13 cellular contexts compared by ENCODE assay signal in the genomic region with DNA sequence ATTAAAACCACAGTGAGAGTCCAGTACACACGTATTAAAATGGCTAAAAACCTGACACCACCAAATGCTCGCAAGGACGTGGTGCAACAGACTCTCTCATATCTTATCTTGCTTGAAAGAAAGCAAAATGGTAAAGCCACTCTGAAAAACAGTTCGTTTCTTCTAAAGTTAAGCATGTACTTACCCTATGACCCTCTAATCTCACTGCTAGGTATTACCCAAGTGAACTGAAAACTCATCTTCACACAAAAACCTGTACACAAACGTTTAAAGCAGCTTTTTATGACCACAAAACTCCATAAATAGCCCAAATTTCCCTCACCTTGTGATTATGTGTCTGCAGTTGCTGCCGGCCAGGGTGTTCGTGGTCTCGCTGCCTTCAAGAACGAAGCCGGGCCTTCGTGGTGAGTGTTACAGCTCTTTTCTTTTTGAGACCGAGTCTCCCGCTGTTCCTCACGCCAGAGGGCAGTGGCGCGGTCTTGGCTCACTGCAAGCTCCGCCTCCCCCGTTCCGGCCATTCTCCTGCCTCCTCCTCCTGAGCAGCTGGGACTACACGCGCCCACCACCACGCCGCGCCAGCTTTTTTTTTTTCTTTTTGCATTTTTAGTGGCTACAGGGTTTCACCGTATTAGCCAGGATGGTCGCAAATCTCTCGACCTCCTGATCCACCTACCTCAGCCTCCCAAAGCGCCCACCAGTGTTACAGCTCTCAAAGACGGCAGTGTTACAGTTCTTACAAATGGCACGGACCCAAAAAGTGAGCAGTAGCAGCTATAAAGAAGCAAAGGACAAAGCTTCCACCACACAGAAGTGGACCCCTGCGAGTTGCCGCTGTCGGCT.
DNase-seq lines count a peak whose midpoint lies in the region; ATAC-seq and TF ChIP-seq lines count a peak whose summit lies in the region.
"Had no signal": no experiment of that assay in that cellular context is flagged by ENCODE, and none has a peak within 500 bp of the region (broad histone marks: within the 10 kb centered on the region; RNA-seq: fewer than 3 reads in every experiment).

No MANE protein-coding gene starts in this region.

- TF ChIP-seq CTCF in smooth muscle cell (IDR thresholded peaks at IDR 0.05; ENCODE audit: borderline replicate concordance, insufficient read depth, poor library complexity, severe bottlenecking) = peak; percentile 31

- 39% methylated on average over 33 of the region's 33 CpGs for WGBS in HUES64
- 31% methylated on average over 33 of the region's 33 CpGs for WGBS in smooth muscle cell (ENCODE audit: low lambda C conversion rate)

- H3K27me3 ChIP-seq in HUES64 (ENCODE audit: insufficient read depth, low read length) (no peaks in the 10 kb centered on the region), SJCRH30 (no peaks in the 10 kb centered on the region), iPS-18a (ENCODE audit: control insufficient read depth, insufficient read depth, low read length) (peaks cover 8% of the 10 kb centered on the region), smooth muscle cell (ENCODE audit: low read depth) (no peaks in the 10 kb centered on the region)

- peaks cover 10% of the 10 kb centered on the region for H3K9me3 ChIP-seq in HUES64 (ENCODE audit: insufficient read depth, low read depth, low read length)
- H3K9me3 ChIP-seq in SJCRH30 (replicated peaks) = no peaks in the 10 kb centered on the region
- H3K9me3 ChIP-seq in iPS-18a (ENCODE audit: control insufficient read depth, low read depth, low read length) = no peaks in the 10 kb centered on the region
- H3K9me3 ChIP-seq in smooth muscle cell (replicated peaks; ENCODE audit: low read depth) = no peaks in the 10 kb centered on the region

- H3K79me2 ChIP-seq in smooth muscle cell (ENCODE audit: low read depth) = no peaks in the 10 kb centered on the region

- H3K27ac ChIP-seq in HUES64 (ENCODE audit: low read depth, low read length) (no peak overlapping the region), SJCRH30 (no peak overlapping the region), iPS-18a (ENCODE audit: low read length) (no peak overlapping the region), smooth muscle cell (ENCODE audit: low read depth) (no peak overlapping the region)

- no peaks in the 10 kb centered on the region for H4K20me1 ChIP-seq in smooth muscle cell (ENCODE audit: low read depth)

- no peaks in the 10 kb centered on the region for H3K36me3 ChIP-seq in HUES64 (ENCODE audit: insufficient read depth, low read length)
- H3K36me3 ChIP-seq in SJCRH30 = no peaks in the 10 kb centered on the region
- H3K36me3 ChIP-seq in iPS-18a (ENCODE audit: control insufficient read depth, low read depth, low read length) = no peaks in the 10 kb centered on the region
- no peaks in the 10 kb centered on the region for H3K36me3 ChIP-seq in smooth muscle cell (ENCODE audit: low read depth)

- H3K4me1 ChIP-seq in HUES64 (ENCODE audit: insufficient read depth, low read length) (no peaks in the 10 kb centered on the region), SJCRH30 (no peaks in the 10 kb centered on the region), iPS-18a (ENCODE audit: control insufficient read depth, low read depth, low read length) (peaks cover 5% of the 10 kb centered on the region), smooth muscle cell (ENCODE audit: low read depth) (peaks cover 3% of the 10 kb centered on the region)

- DNase-seq in SJCRH30 (peak; percentile 62 to 67), smooth muscle cell (lab: John Stamatoyannopoulos, UW; ENCODE audit: unreplicated experiment) (peak; percentile 24), NCI-H1417 (lab: John Stamatoyannopoulos, UW) (no peak), retina (no peak)
- DNase-seq: activated CD4-positive, CD25-positive, alpha-beta regulatory T cell treated with anti-CD3 and anti-CD28 coated beads, Interleukin-2, amount 50 U/mL, for 72 hours; amygdala; CD4-positive, alpha-beta T cell; kidney; naive B cell; NCI-H187 treated with DMSO at 0.1 percent for 48 hours had no signal

- H3K9ac ChIP-seq in HUES64 (ENCODE audit: low read depth, low read length) (no peak overlapping the region), iPS-18a (ENCODE audit: low read length) (no peak overlapping the region), smooth muscle cell (ENCODE audit: low read depth) (no peak overlapping the region)

- H3K4me3 ChIP-seq in HUES64 (ENCODE audit: low read length) = peak overlapping the region; percentile 32
- peak overlapping the region; percentile 47 for H3K4me3 ChIP-seq in SJCRH30
- H3K4me3 ChIP-seq in iPS-18a (ENCODE audit: low read length) = peak overlapping the region; percentile 51
- H3K4me3 ChIP-seq in smooth muscle cell = peak overlapping the region; percentile 39

- ATAC-seq in HG02678 (IDR thresholded peaks at IDR 0.05; ENCODE audit: unreplicated experiment) = no peak

- H3F3A ChIP-seq in smooth muscle cell (ENCODE audit: low read depth) = no peaks in the 10 kb centered on the region

- peak overlapping the region; percentile 78 for H3K4me2 ChIP-seq in smooth muscle cell

- peak overlapping the region; percentile 79 for H2AFZ ChIP-seq in smooth muscle cell (ENCODE audit: low read depth)

Comparison
In these comparisons a context has a peak if more than half of its experiments do, and no peak if none do; other contexts are left out.
1. DNase-seq: peak in SJCRH30 (2 of 2) and smooth muscle cell (single experiment); none in NCI-H1417 (0 of 3) and retina (single experiment).
2. Peak in every context shown above with its lines, with median percentiles within 50 percentile points of each other: H3K4me3 ChIP-seq.